In the genomic region with DNA sequence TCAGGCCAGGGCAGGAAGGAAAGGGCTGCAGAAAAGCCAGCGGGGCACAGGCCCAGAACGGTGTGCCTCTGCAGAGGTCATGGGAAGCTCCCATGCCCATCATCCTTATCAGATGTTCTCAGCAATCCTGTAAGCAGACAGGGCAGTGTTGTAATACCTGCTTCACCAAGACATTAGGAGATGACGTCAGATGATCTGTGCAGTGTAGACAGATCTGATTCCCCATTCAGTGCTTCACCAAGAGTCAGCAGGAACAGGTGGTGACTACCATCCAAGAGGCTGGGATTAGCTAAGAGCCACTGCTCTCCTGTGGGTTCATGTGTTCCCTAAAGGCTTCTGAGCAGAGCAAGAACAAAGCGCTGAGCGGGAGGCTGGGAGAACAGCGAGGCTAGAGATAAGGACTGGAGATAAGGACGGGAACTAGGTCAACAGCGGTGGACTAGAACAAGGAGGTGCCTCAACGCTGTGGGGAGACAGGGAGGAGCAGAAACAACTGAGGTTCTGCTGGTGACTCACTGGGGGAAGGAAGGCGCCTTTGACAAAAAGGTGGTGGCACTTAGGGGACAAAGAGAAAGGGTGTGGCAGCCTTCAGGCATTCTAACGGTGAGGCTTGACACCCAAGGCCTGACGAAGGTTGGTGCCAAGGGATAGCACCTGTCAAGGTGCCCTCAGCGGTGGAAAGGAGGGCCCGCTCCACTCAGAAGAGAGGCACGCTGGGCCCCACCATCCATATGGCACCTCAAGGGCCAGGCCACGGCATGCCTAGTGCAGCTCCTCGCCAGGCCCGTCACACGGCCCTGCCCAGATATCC, we compare ENCODE assay signal across 8 cellular contexts. TPM values are rescaled to one million over a fixed set of nuclear protein-coding genes. Genes with fewer than 3 reads are reported as not detected.
DNase-seq lines count a peak whose midpoint lies in the region; ATAC-seq and TF ChIP-seq lines count a peak whose summit lies in the region.

No MANE protein-coding gene starts in this region.

- no peaks in the 10 kb centered on the region for H3K9me3 ChIP-seq in transverse colon

- peaks cover 71 to 88% (median 76%) of the 10 kb centered on the region in 4 donors for H3K4me1 ChIP-seq in transverse colon

- H3K9me3 Mint-ChIP-seq in chondrocyte (ENCODE audit: low read depth) (no peaks in the 10 kb centered on the region), natural killer cell (no peaks in the 10 kb centered on the region)

- no peak for TF ChIP-seq CTCF in chondrocyte (IDR thresholded peaks at IDR 0.05)
- TF ChIP-seq CTCF in natural killer cell (IDR thresholded peaks at IDR 0.05): no peak
- TF ChIP-seq CTCF in transverse colon (IDR thresholded peaks at IDR 0.05): no peak

- no peaks in the 10 kb centered on the region for H3K36me3 ChIP-seq in transverse colon

- DNase-seq in Kasumi-1 (lab: John Stamatoyannopoulos, UW) (peak; percentile 36 to 58), chondrocyte (ENCODE audit: low spot score) (peak; percentile 80), natural killer cell (peak; percentile 66), transverse colon (peak; percentile 86), anterior cingulate cortex (lab: John Stamatoyannopoulos, UW) (no peak)
- peak; percentile 26 for DNase-seq in activated CD4-positive, CD25-positive, alpha-beta regulatory T cell treated with anti-CD3 and anti-CD28 coated beads, Interleukin-2, amount 50 U/mL, for 16 hours (ENCODE audit: low read depth, low spot score)

- H3K4me3 Mint-ChIP-seq in chondrocyte (ENCODE audit: unreplicated experiment): no peak overlapping the region
- H3K4me3 Mint-ChIP-seq in natural killer cell: peak overlapping the region; percentile 92

- H3K27me3 ChIP-seq in transverse colon: no peaks in the 10 kb centered on the region

- H3K4me1 Mint-ChIP-seq in chondrocyte (ENCODE audit: low read depth) (peaks cover 51% of the 10 kb centered on the region), natural killer cell (peaks cover 90 to 92% of the 10 kb centered on the region in 2 donors)

- peak; percentile 67 for TF ChIP-seq POLR2A in transverse colon (IDR thresholded peaks at IDR 0.05)

- peaks cover 7% of the 10 kb centered on the region for H3K36me3 Mint-ChIP-seq in chondrocyte (ENCODE audit: low read depth)
- H3K36me3 Mint-ChIP-seq in natural killer cell: no peaks in the 10 kb centered on the region

- H3K27ac ChIP-seq in transverse colon: peak overlapping the region; percentile 84 to 92 (median 88)

- intact Hi-C loops in natural killer cell (cut with micrococcal nuclease): loop anchor here (1.0 to 5.0 kb wide), 3 partner anchors 8 to 89 kb away; a partner anchor contains a TSS
- intact Hi-C loops in transverse colon (cut with DNase I; ENCODE audit: low total_unique reads): no loop called here

- H3K27me3 Mint-ChIP-seq in chondrocyte (ENCODE audit: low read depth) (no peaks in the 10 kb centered on the region), natural killer cell (ENCODE audit: low read depth in 2 of 2) (no peaks in the 10 kb centered on the region)

- peak; percentile 74 for TF ChIP-seq EP300 in transverse colon (IDR thresholded peaks at IDR 0.05; ENCODE audit: low read depth)

- 35 to 49% methylated on average over 8 to 19 of the region's 19 CpGs for WGBS in transverse colon (ENCODE audit: low coverage in 1 of 2), 2 donors

- H3K4me3 ChIP-seq in transverse colon: peak overlapping the region in 1 of 4 donors; percentile 1

- H3K27ac Mint-ChIP-seq in chondrocyte (ENCODE audit: unreplicated experiment): no peak overlapping the region
- peak overlapping the region; percentile 96 to 99 for H3K27ac Mint-ChIP-seq in natural killer cell

- ATAC-seq in natural killer cell: peak; percentile 58 to 76 (median 66)
- ATAC-seq in GM19455 (IDR thresholded peaks at IDR 0.05; ENCODE audit: unreplicated experiment): no peak
- ATAC-seq in HG03342 (IDR thresholded peaks at IDR 0.05; ENCODE audit: unreplicated experiment): no peak

- in situ Hi-C loops in transverse colon (cut with MboI; ENCODE audit: low pct_ligation_motif_present in 1 of 4, low pct_unique_long_range_greater_than_20kb in 1 of 4, low sequenced_read_pairs in 3 of 4): no loop called here

RNA-seq across cellular contexts. Expression of a gene that starts 28.4 kb away (rescaled TPM):
- total RNA-seq in chondrocyte (21.8 to 23.3 TPM (median 22.3 TPM) in 3 replicates), natural killer cell (100 to 1,000 TPM; 104 to 114 (median 111) TPM), transverse colon (10 to 100 TPM; 50.1 to 72.9 (median 53.0) TPM)

RNA-seq across cellular contexts. Expression of a gene that starts 31.3 kb away (rescaled TPM):
- total RNA-seq in chondrocyte: 15.9 to 18.1 TPM (median 16.5 TPM) in 3 replicates
- total RNA-seq in natural killer cell: 100 to 1,000 TPM; 453 to 536 (median 532) TPM
- 100 to 1,000 TPM in 2 of 4 donors, 10 to 100 TPM in 2; 81.1 to 163 (median 122) TPM for total RNA-seq in transverse colon

Comparison
In these comparisons a context has a peak if more than half of its experiments do, and no peak if none do; other contexts are left out.
1. DNase-seq: peak in Kasumi-1 (2 of 2), activated CD4-positive, CD25-positive, alpha-beta regulatory T cell treated with anti-CD3 and anti-CD28 coated beads, Interleukin-2, amount 50 U/mL, for 16 hours (single experiment), chondrocyte (single experiment), natural killer cell (single experiment) and transverse colon (single experiment); none in anterior cingulate cortex (0 of 58).
2. ATAC-seq: peak in natural killer cell (3 of 3); none in GM19455 (single experiment) and HG03342 (single experiment).